In genomic region chr16:20268409-20268808, GRCh38 we compare ENCODE assay signal across 1 cellular context.
TF ChIP-seq lines count a peak whose summit lies in the region.

No MANE protein-coding gene starts in this region.

TF ChIP-seq in GM23338, 12 proteins besides CTCF, POLR2A, EP300 and RAD21 (continued from another document):
- TF ChIP-seq ZNF462 (CRISPR knock-in tag; IDR thresholded peaks at IDR 0.05) (no peak), JUNB (IDR thresholded peaks at IDR 0.05; ENCODE audit: unreplicated experiment) (no peak), REST (IDR thresholded peaks at IDR 0.05; ENCODE audit: unreplicated experiment) (no peak), EZH2phosphoT487 (IDR thresholded peaks at IDR 0.05; ENCODE audit: unreplicated experiment) (no peak), NANOG (IDR thresholded peaks at IDR 0.05; ENCODE audit: borderline replicate concordance) (no peak), STAT1 (IDR thresholded peaks at IDR 0.05; ENCODE audit: unreplicated experiment) (no peak), EZH2 (IDR thresholded peaks at IDR 0.05; ENCODE audit: low read depth, unreplicated experiment) (no peak), ETS1 (IDR thresholded peaks at IDR 0.05) (no peak)
